ENCODE assay signal across 2 cellular contexts in genomic region chr5:76737131-76737556, GRCh38.
TF ChIP-seq lines count a peak whose summit lies in the region.

No MANE protein-coding gene starts in this region.

TF ChIP-seq in IMR-90, 13 proteins besides CTCF, POLR2A, EP300 and RAD21:
- TF ChIP-seq CHD1 (IDR thresholded peaks at IDR 0.05; ENCODE audit: low read depth, low read length) = no peak
- TF ChIP-seq USF2 (IDR thresholded peaks at IDR 0.05; ENCODE audit: low read depth, low read length) = no peak
- no peak for TF ChIP-seq MAZ (IDR thresholded peaks at IDR 0.05; ENCODE audit: borderline replicate concordance, low read depth, low read length)
- no peak for TF ChIP-seq CEBPB (IDR thresholded peaks at IDR 0.05; ENCODE audit: low read depth, low read length)
- no peak for TF ChIP-seq NFE2L2 (IDR thresholded peaks at IDR 0.05; ENCODE audit: low read depth, low read length)
- no peak for TF ChIP-seq ELK1 (IDR thresholded peaks at IDR 0.05; ENCODE audit: borderline replicate concordance, low read depth, low read length)
TF ChIP-seq in IMR-90: peak in this region for 0.

TF ChIP-seq in GM12878, 131 proteins besides CTCF, POLR2A, EP300 and RAD21 (continues in another document):
- TF ChIP-seq YY1 (IDR thresholded peaks at IDR 0.05; ENCODE audit: low read depth, low read length) (no peak), ZSCAN29 (IDR thresholded peaks at IDR 0.05) (no peak), ATF2 (IDR thresholded peaks at IDR 0.05; ENCODE audit: low read length) (peak; percentile 63; the same call in 1 of the 2 replicates), IRF3 (IDR thresholded peaks at IDR 0.05) (no peak), RAD51 (IDR thresholded peaks at IDR 0.05) (peak; percentile 75), ZNF207 (IDR thresholded peaks at IDR 0.05; ENCODE audit: borderline replicate concordance) (no peak), BCL11A (IDR thresholded peaks at IDR 0.05; ENCODE audit: low read depth, low read length) (peak; percentile 100), JUND (IDR thresholded peaks at IDR 0.05; ENCODE audit: low read depth, low read length) (no peak), KAT2A (conservative IDR thresholded peaks at IDR 0.05; ENCODE audit: control insufficient read depth, low read depth, low read length) (no peak), RCOR1 (conservative IDR thresholded peaks at IDR 0.05; ENCODE audit: low read depth, low read length) (0 out of 2 replicates have a peak, but pooled peaks have one; percentile 47), EZH2 (IDR thresholded peaks at IDR 0.05; ENCODE audit: borderline replicate concordance, control insufficient read depth, low read depth, low read length) (no peak), ESRRA (IDR thresholded peaks at IDR 0.05; ENCODE audit: low read length) (no peak; the same call in 1 of the 2 replicates), SREBF1 (IDR thresholded peaks at IDR 0.05; ENCODE audit: low read length) (no peak), TCF3 (IDR thresholded peaks at IDR 0.05; ENCODE audit: borderline replicate concordance, insufficient read depth, low read depth, low read length) (peak; percentile 66; the same call in 1 of the 2 replicates), SMAD5 (IDR thresholded peaks at IDR 0.05; ENCODE audit: low read depth) (no peak), SREBF2 (IDR thresholded peaks at IDR 0.05; ENCODE audit: low read length) (no peak), MEF2B (IDR thresholded peaks at IDR 0.05; ENCODE audit: partially characterized antibody, poor library complexity, severe bottlenecking) (peak; percentile 88), IKZF1 (conservative IDR thresholded peaks at IDR 0.05) (peak; percentile 98), TCF7 (IDR thresholded peaks at IDR 0.05; ENCODE audit: borderline replicate concordance) (peak; percentile 76), MXI1 (IDR thresholded peaks at IDR 0.05; ENCODE audit: low read depth, low read length) (peak; percentile 51; the same call in 1 of the 2 replicates), MAX (IDR thresholded peaks at IDR 0.05; ENCODE audit: low read depth, low read length) (no peak), FOXK2 (IDR thresholded peaks at IDR 0.05) (no peak), BHLHE40 (IDR thresholded peaks at IDR 0.05; ENCODE audit: borderline replicate concordance in 1 of 2, low read depth in 2 of 2, low read length in 1 of 2) (peak; percentile 70 to 81; a peak in 3 of 4 replicates), WRNIP1 (IDR thresholded peaks at IDR 0.05; ENCODE audit: borderline replicate concordance, low read depth, low read length) (no peak), POLR2AphosphoS5 (IDR thresholded peaks at IDR 0.05; ENCODE audit: low read length) (no peak), CBX3 (IDR thresholded peaks at IDR 0.05; ENCODE audit: borderline replicate concordance, low read depth) (no peak), RUNX3 (IDR thresholded peaks at IDR 0.05; ENCODE audit: low read length) (peak; percentile 99), ZNF24 (IDR thresholded peaks at IDR 0.05) (0 out of 2 replicates have a peak, but pooled peaks have one; percentile 6), SMAD1 (IDR thresholded peaks at IDR 0.05; ENCODE audit: low read depth, partially characterized antibody) (peak; percentile 91), TCF12 (IDR thresholded peaks at IDR 0.05; ENCODE audit: low read depth, low read length) (peak; percentile 90), EGR1 (IDR thresholded peaks at IDR 0.05; ENCODE audit: borderline replicate concordance in 1 of 2, low read depth in 2 of 2, low read length in 2 of 2) (no peak), RELA (IDR thresholded peaks at IDR 0.05; ENCODE audit: borderline replicate concordance, partially characterized antibody) (peak; percentile 92), E2F8 (IDR thresholded peaks at IDR 0.05; ENCODE audit: low read depth, partially characterized antibody) (peak; percentile 53), CHD2 (IDR thresholded peaks at IDR 0.05; ENCODE audit: borderline replicate concordance, low read depth, low read length) (peak; percentile 81), NFXL1 (IDR thresholded peaks at IDR 0.05; ENCODE audit: borderline replicate concordance) (no peak), JUNB (IDR thresholded peaks at IDR 0.05) (no peak; the same call in 1 of the 2 replicates), NR2C1 (IDR thresholded peaks at IDR 0.05) (0 out of 2 replicates have a peak, but pooled peaks have one; percentile 13), TARDBP (IDR thresholded peaks at IDR 0.05; ENCODE audit: borderline replicate concordance) (no peak), PAX8 (IDR thresholded peaks at IDR 0.05) (no peak), ZBTB33 (IDR thresholded peaks at IDR 0.05) (no peak; the same call in 1 of the 2 replicates), MLLT1 (IDR thresholded peaks at IDR 0.05) (peak; percentile 98), ZBED1 (IDR thresholded peaks at IDR 0.05; ENCODE audit: borderline replicate concordance) (peak; percentile 55; the same call in 1 of the 2 replicates), EED (IDR thresholded peaks at IDR 0.05; ENCODE audit: low read depth) (peak; percentile 52; the same call in 1 of the 2 replicates), FOXM1 (IDR thresholded peaks at IDR 0.05; ENCODE audit: low read depth, low read length) (peak; percentile 91), SRF (IDR thresholded peaks at IDR 0.05; ENCODE audit: low read depth in 2 of 2, low read length in 2 of 2) (peak in 1 of 2 experiments; percentile 69; a peak in 1 of 4 replicates), CREM (IDR thresholded peaks at IDR 0.05; ENCODE audit: low read depth) (no peak), CHD4 (IDR thresholded peaks at IDR 0.05) (no peak), ATF3 (IDR thresholded peaks at IDR 0.05; ENCODE audit: borderline replicate concordance, extremely low read depth, low read depth, low read length) (no peak), ZNF592 (IDR thresholded peaks at IDR 0.05) (no peak), NR2F1 (conservative IDR thresholded peaks at IDR 0.05) (peak; percentile 90), IKZF2 (IDR thresholded peaks at IDR 0.05) (peak; percentile 98 to 99), RELB (IDR thresholded peaks at IDR 0.05; ENCODE audit: low read depth) (peak; percentile 98), DPF2 (IDR thresholded peaks at IDR 0.05) (peak; percentile 95), GABPA (IDR thresholded peaks at IDR 0.05; ENCODE audit: low read depth) (no peak), TAF1 (IDR thresholded peaks at IDR 0.05; ENCODE audit: borderline replicate concordance, low read depth, low read length) (no peak)
